22 cellular contexts compared by ENCODE assay signal in the genomic region with DNA sequence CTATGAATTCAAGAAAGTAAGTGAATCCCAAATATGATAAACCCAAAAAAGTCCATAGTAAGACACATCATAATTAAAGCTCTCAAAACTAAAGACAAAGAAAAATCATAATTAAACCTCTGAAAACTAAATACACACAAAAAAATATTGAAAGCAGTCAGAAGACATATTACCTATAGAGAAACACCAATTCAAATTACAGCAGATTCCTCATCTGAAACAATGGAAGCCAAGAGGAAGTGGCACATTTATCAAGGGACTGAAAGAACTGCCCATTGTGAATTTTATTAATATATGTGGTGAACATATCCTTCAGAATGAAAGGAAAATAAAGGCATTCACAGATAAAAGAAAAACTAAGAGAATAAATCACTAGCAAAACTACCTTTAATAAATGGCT.
"Had no signal": no experiment of that assay in that cellular context is flagged by ENCODE, and none has a peak within 500 bp of the region (broad histone marks: within the 10 kb centered on the region; RNA-seq: fewer than 3 reads in every experiment).

No MANE protein-coding gene starts in this region.

- H3K4me1 Mint-ChIP-seq: activated B cell treated with CpG ODN at 0.5 μM for 24 hours; central memory CD8-positive, alpha-beta T cell; nephron had no signal

- H3K27ac Mint-ChIP-seq: activated B cell treated with CpG ODN at 0.5 μM for 24 hours; activated CD8-positive, alpha-beta T cell treated with anti-CD3 and anti-CD28 coated beads for 36 hours; activated naive CD4-positive, alpha-beta T cell treated with anti-CD3 and anti-CD28 coated beads, Interleukin-2, amount 50 U/mL, for 24 hours; activated naive CD8-positive, alpha-beta T cell treated with anti-CD3 and anti-CD28 coated beads, Interleukin-2, amount 50 U/mL, for 24 hours; activated T-helper 17 cell treated with anti-CD3 and anti-CD28 coated beads, Interleukin-2, amount 50 U/mL, for 72 hours; nephron had no signal

- H3K27me3 Mint-ChIP-seq: activated B cell treated with CpG ODN at 0.5 μM for 24 hours; activated CD8-positive, alpha-beta T cell treated with anti-CD3 and anti-CD28 coated beads for 36 hours; activated naive CD4-positive, alpha-beta T cell treated with anti-CD3 and anti-CD28 coated beads, Interleukin-2, amount 50 U/mL, for 24 hours; activated naive CD8-positive, alpha-beta T cell treated with anti-CD3 and anti-CD28 coated beads, Interleukin-2, amount 50 U/mL, for 24 hours; activated T-helper 17 cell treated with anti-CD3 and anti-CD28 coated beads, Interleukin-2, amount 50 U/mL, for 72 hours; central memory CD8-positive, alpha-beta T cell had no signal

- ATAC-seq: activated naive CD8-positive, alpha-beta T cell treated with anti-CD3 and anti-CD28 coated beads, Interleukin-2, amount 50 U/mL, for 24 hours; activated T-cell treated with anti-CD3 and anti-CD28 coated beads, Interleukin-2, amount 50 U/mL, for 4 hours; gastrocnemius medialis; left lung; right cardiac atrium had no signal

- H3K4me3 Mint-ChIP-seq: activated B cell treated with CpG ODN at 0.5 μM for 24 hours; activated CD8-positive, alpha-beta T cell treated with anti-CD3 and anti-CD28 coated beads for 36 hours; activated naive CD4-positive, alpha-beta T cell treated with anti-CD3 and anti-CD28 coated beads, Interleukin-2, amount 50 U/mL, for 24 hours; activated naive CD8-positive, alpha-beta T cell treated with anti-CD3 and anti-CD28 coated beads, Interleukin-2, amount 50 U/mL, for 24 hours; activated T-cell treated with anti-CD3 and anti-CD28 coated beads, Interleukin-2, amount 50 U/mL, for 4 hours; activated T-helper 17 cell treated with anti-CD3 and anti-CD28 coated beads, Interleukin-2, amount 50 U/mL, for 72 hours; central memory CD8-positive, alpha-beta T cell; nephron had no signal

- DNase-seq: activated B cell treated with CpG ODN at 0.5 μM for 24 hours; activated CD4-positive, alpha-beta T cell treated with anti-CD3 and anti-CD28 coated beads, Interleukin-2, amount 50 U/mL, for 1 hour; activated gamma-delta T cell treated with Interleukin-2 at 50 U/mL for 16 hours; activated naive CD8-positive, alpha-beta T cell treated with anti-CD3 and anti-CD28 coated beads, Interleukin-2, amount 50 U/mL, for 24 hours; activated T-cell treated with anti-CD3 and anti-CD28 coated beads, Interleukin-2, amount 50 U/mL, for 4 hours; dorsolateral prefrontal cortex; effector memory CD4-positive, alpha-beta T cell; gastrocnemius medialis; glutamatergic neuron; left lung; mesendoderm; posterior cingulate gyrus; right cardiac atrium; stimulated activated CD4-positive, alpha-beta T cell treated with anti-CD3 and anti-CD28 coated beads, Interleukin-2, amount 100 ng/mL, for 48 hours; stimulated activated naive CD4-positive, alpha-beta T cell treated with Interleukin-2 at 50 U/mL for 16 hours; T-helper 2 cell; trophoblast cell had no signal

- H3K9me3 Mint-ChIP-seq: central memory CD8-positive, alpha-beta T cell had no signal
